ENCODE assay signal across 1 cellular context in genomic region chr16:88442811-88443576, GRCh38.
TF ChIP-seq lines count a peak whose summit lies in the region.

No MANE protein-coding gene starts in this region.

TF ChIP-seq in K562, 482 proteins besides CTCF, POLR2A, EP300 and RAD21 (continued from another document and continues in another):
- TF ChIP-seq ILF3 (IDR thresholded peaks at IDR 0.05; ENCODE audit: borderline replicate concordance) = no peak
- peak; percentile 75; the same call in 1 of the 2 replicates for TF ChIP-seq KAT7 (CRISPR knock-in tag; IDR thresholded peaks at IDR 0.05; ENCODE audit: borderline replicate concordance)
- TF ChIP-seq, protein P1, sequence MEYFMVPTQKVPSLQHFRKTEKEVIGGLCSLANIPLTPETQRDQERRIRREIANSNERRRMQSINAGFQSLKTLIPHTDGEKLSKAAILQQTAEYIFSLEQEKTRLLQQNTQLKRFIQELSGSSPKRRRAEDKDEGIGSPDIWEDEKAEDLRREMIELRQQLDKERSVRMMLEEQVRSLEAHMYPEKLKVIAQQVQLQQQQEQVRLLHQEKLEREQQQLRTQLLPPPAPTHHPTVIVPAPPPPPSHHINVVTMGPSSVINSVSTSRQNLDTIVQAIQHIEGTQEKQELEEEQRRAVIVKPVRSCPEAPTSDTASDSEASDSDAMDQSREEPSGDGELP (CRISPR knock-in tag; IDR thresholded peaks at IDR 0.05; ENCODE audit: borderline replicate concordance) = peak; percentile 87
- TF ChIP-seq, protein P2, sequence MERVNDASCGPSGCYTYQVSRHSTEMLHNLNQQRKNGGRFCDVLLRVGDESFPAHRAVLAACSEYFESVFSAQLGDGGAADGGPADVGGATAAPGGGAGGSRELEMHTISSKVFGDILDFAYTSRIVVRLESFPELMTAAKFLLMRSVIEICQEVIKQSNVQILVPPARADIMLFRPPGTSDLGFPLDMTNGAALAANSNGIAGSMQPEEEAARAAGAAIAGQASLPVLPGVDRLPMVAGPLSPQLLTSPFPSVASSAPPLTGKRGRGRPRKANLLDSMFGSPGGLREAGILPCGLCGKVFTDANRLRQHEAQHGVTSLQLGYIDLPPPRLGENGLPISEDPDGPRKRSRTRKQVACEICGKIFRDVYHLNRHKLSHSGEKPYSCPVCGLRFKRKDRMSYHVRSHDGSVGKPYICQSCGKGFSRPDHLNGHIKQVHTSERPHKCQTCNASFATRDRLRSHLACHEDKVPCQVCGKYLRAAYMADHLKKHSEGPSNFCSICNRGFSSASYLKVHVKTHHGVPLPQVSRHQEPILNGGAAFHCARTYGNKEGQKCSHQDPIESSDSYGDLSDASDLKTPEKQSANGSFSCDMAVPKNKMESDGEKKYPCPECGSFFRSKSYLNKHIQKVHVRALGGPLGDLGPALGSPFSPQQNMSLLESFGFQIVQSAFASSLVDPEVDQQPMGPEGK (CRISPR knock-in tag; IDR thresholded peaks at IDR 0.05; ENCODE audit: borderline replicate concordance) = no peak
- no peak for TF ChIP-seq SOX6 (IDR thresholded peaks at IDR 0.05)
- TF ChIP-seq, protein P3, sequence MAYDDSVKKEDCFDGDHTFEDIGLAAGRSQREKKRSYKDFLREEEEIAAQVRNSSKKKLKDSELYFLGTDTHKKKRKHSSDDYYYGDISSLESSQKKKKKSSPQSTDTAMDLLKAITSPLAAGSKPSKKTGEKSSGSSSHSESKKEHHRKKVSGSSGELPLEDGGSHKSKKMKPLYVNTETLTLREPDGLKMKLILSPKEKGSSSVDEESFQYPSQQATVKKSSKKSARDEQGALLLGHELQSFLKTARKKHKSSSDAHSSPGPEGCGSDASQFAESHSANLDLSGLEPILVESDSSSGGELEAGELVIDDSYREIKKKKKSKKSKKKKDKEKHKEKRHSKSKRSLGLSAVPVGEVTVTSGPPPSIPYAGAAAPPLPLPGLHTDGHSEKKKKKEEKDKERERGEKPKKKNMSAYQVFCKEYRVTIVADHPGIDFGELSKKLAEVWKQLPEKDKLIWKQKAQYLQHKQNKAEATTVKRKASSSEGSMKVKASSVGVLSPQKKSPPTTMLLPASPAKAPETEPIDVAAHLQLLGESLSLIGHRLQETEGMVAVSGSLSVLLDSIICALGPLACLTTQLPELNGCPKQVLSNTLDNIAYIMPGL (CRISPR knock-in tag; IDR thresholded peaks at IDR 0.05) = no peak
- TF ChIP-seq RBM22 (IDR thresholded peaks at IDR 0.05; ENCODE audit: low read depth, low read length, poor library complexity, severe bottlenecking) = no peak
- TF ChIP-seq ZNF274 (IDR thresholded peaks at IDR 0.05; ENCODE audit: borderline replicate concordance, low read depth, low read length) = no peak
- no peak for TF ChIP-seq PHTF2 (CRISPR knock-in tag; IDR thresholded peaks at IDR 0.05)
- TF ChIP-seq FOXM1 (IDR thresholded peaks at IDR 0.05; ENCODE audit: low read depth) = no peak
- TF ChIP-seq FOXM1 (CRISPR knock-in tag; IDR thresholded peaks at IDR 0.05; ENCODE audit: low read depth) = no peak
- no peak for TF ChIP-seq ZBTB11 (CRISPR knock-in tag; IDR thresholded peaks at IDR 0.05)
- 0 out of 2 replicates have a peak, but pooled peaks have one; percentile 19 for TF ChIP-seq CXXC5 (CRISPR knock-in tag; IDR thresholded peaks at IDR 0.05)
- no peak for TF ChIP-seq ZBTB8A (IDR thresholded peaks at IDR 0.05; ENCODE audit: partially characterized antibody)
- no peak for TF ChIP-seq NCOR1 (IDR thresholded peaks at IDR 0.05)
- TF ChIP-seq REST (CRISPR knock-in tag; IDR thresholded peaks at IDR 0.05; ENCODE audit: low read depth) = peak; percentile 72
- no peak for TF ChIP-seq SPI1 (IDR thresholded peaks at IDR 0.05; ENCODE audit: borderline replicate concordance, low read depth, low read length)
- no peak for TF ChIP-seq CHCHD3 (CRISPR knock-in tag; IDR thresholded peaks at IDR 0.05)
- TF ChIP-seq JUN (IDR thresholded peaks at IDR 0.05; ENCODE audit: borderline replicate concordance, low read depth, low read length) = no peak; the same call in 1 of the 2 replicates
- TF ChIP-seq JUN (CRISPR knock-in tag; IDR thresholded peaks at IDR 0.05; ENCODE audit: borderline replicate concordance) = no peak
- TF ChIP-seq ZNF354B (CRISPR knock-in tag; IDR thresholded peaks at IDR 0.05) = no peak
- no peak for TF ChIP-seq ZFP36 (IDR thresholded peaks at IDR 0.05; ENCODE audit: low read depth, low read length, partially characterized antibody)
- no peak for TF ChIP-seq HIVEP1 (CRISPR knock-in tag; IDR thresholded peaks at IDR 0.05)
- TF ChIP-seq THAP7 (CRISPR knock-in tag; IDR thresholded peaks at IDR 0.05) = no peak
- no peak for TF ChIP-seq FOXK2 (conservative IDR thresholded peaks at IDR 0.05 in 1 of 2, IDR thresholded peaks at IDR 0.05 in 1 of 2; ENCODE audit: low read depth in 2 of 2)
- no peak for TF ChIP-seq ZNF197 (CRISPR knock-in tag; IDR thresholded peaks at IDR 0.05; ENCODE audit: low read depth)
- no peak for TF ChIP-seq FOSL1 (tag; conservative IDR thresholded peaks at IDR 0.05)
- TF ChIP-seq MAFG (tag; conservative IDR thresholded peaks at IDR 0.05) = no peak
- TF ChIP-seq RBM15 (IDR thresholded peaks at IDR 0.05; ENCODE audit: insufficient read depth, low read length) = no peak
- no peak for TF ChIP-seq ZNF12 (CRISPR knock-in tag; IDR thresholded peaks at IDR 0.05)
- TF ChIP-seq POU5F1 (IDR thresholded peaks at IDR 0.05; ENCODE audit: borderline replicate concordance, low read depth, low read length, partially characterized antibody) = no peak
- TF ChIP-seq CSDE1 (IDR thresholded peaks at IDR 0.05) = no peak
- TF ChIP-seq, protein P4, sequence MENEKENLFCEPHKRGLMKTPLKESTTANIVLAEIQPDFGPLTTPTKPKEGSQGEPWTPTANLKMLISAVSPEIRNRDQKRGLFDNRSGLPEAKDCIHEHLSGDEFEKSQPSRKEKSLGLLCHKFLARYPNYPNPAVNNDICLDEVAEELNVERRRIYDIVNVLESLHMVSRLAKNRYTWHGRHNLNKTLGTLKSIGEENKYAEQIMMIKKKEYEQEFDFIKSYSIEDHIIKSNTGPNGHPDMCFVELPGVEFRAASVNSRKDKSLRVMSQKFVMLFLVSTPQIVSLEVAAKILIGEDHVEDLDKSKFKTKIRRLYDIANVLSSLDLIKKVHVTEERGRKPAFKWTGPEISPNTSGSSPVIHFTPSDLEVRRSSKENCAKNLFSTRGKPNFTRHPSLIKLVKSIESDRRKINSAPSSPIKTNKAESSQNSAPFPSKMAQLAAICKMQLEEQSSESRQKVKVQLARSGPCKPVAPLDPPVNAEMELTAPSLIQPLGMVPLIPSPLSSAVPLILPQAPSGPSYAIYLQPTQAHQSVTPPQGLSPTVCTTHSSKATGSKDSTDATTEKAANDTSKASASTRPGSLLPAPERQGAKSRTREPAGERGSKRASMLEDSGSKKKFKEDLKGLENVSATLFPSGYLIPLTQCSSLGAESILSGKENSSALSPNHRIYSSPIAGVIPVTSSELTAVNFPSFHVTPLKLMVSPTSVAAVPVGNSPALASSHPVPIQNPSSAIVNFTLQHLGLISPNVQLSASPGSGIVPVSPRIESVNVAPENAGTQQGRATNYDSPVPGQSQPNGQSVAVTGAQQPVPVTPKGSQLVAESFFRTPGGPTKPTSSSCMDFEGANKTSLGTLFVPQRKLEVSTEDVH (IDR thresholded peaks at IDR 0.05; ENCODE audit: low read depth, partially characterized antibody) = no peak
- TF ChIP-seq PCBP2 (IDR thresholded peaks at IDR 0.05; ENCODE audit: low read depth, low read length, poor library complexity, severe bottlenecking) = no peak
- no peak for TF ChIP-seq MXI1 (IDR thresholded peaks at IDR 0.05; ENCODE audit: low read depth, low read length)
- peak in 1 of 2 experiments; percentile 57; a peak in 1 of 4 replicates for TF ChIP-seq HDAC1 (IDR thresholded peaks at IDR 0.05)
- no peak for TF ChIP-seq GTF2F1 (IDR thresholded peaks at IDR 0.05; ENCODE audit: low read depth, low read length)
- TF ChIP-seq TEAD1 (CRISPR knock-in tag; IDR thresholded peaks at IDR 0.05) = 0 out of 4 replicates have a peak, but pooled peaks of 1 of the 2 experiments have one; percentile 25
- peak; percentile 28; the same call in 1 of the 2 replicates for TF ChIP-seq ESRRA (IDR thresholded peaks at IDR 0.05; ENCODE audit: borderline replicate concordance, low read depth)
- no peak for TF ChIP-seq SUPT5H (IDR thresholded peaks at IDR 0.05)
- no peak for TF ChIP-seq EZH2 (IDR thresholded peaks at IDR 0.05; ENCODE audit: borderline replicate concordance, low read depth, low read length)
- TF ChIP-seq PHB (CRISPR knock-in tag; IDR thresholded peaks at IDR 0.05) = no peak
- no peak for TF ChIP-seq ID3 (CRISPR knock-in tag; IDR thresholded peaks at IDR 0.05)
- no peak for TF ChIP-seq ID3 (tag; IDR thresholded peaks at IDR 0.05)
- TF ChIP-seq, protein P5, sequence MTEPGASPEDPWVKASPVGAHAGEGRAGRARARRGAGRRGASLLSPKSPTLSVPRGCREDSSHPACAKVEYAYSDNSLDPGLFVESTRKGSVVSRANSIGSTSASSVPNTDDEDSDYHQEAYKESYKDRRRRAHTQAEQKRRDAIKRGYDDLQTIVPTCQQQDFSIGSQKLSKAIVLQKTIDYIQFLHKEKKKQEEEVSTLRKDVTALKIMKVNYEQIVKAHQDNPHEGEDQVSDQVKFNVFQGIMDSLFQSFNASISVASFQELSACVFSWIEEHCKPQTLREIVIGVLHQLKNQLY (CRISPR knock-in tag; conservative IDR thresholded peaks at IDR 0.05) = no peak
- no peak for TF ChIP-seq ZSCAN29 (IDR thresholded peaks at IDR 0.05)
- TF ChIP-seq, protein P6, sequence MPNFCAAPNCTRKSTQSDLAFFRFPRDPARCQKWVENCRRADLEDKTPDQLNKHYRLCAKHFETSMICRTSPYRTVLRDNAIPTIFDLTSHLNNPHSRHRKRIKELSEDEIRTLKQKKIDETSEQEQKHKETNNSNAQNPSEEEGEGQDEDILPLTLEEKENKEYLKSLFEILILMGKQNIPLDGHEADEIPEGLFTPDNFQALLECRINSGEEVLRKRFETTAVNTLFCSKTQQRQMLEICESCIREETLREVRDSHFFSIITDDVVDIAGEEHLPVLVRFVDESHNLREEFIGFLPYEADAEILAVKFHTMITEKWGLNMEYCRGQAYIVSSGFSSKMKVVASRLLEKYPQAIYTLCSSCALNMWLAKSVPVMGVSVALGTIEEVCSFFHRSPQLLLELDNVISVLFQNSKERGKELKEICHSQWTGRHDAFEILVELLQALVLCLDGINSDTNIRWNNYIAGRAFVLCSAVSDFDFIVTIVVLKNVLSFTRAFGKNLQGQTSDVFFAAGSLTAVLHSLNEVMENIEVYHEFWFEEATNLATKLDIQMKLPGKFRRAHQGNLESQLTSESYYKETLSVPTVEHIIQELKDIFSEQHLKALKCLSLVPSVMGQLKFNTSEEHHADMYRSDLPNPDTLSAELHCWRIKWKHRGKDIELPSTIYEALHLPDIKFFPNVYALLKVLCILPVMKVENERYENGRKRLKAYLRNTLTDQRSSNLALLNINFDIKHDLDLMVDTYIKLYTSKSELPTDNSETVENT (CRISPR knock-in tag; IDR thresholded peaks at IDR 0.05) = no peak
- TF ChIP-seq ZNF212 (CRISPR knock-in tag; IDR thresholded peaks at IDR 0.05) = no peak
- no peak for TF ChIP-seq CAMTA2 (CRISPR knock-in tag; conservative IDR thresholded peaks at IDR 0.05)
- no peak for TF ChIP-seq TRIM24 (IDR thresholded peaks at IDR 0.05)
